ENCODE assay signal across 13 cellular contexts in genomic region chr7:3439333-3440030, GRCh38.
DNase-seq lines count a peak whose midpoint lies in the region; ATAC-seq and TF ChIP-seq lines count a peak whose summit lies in the region.
"Had no signal": no experiment of that assay in that cellular context is flagged by ENCODE, and none has a peak within 500 bp of the region (broad histone marks: within the 10 kb centered on the region; RNA-seq: fewer than 3 reads in every experiment).

No MANE protein-coding gene starts in this region.

- no peak overlapping the region for H3K27ac ChIP-seq in right cardiac atrium (ENCODE audit: low read length)
- no peak overlapping the region for H3K27ac ChIP-seq in foreskin keratinocyte
- no peak overlapping the region for H3K27ac ChIP-seq in upper lobe of right lung
- H3K27ac ChIP-seq: coronary artery had no signal

- H3K4me1 ChIP-seq in right cardiac atrium (ENCODE audit: control insufficient read depth, insufficient read depth, low read length) (peaks cover 2% of the 10 kb centered on the region), adipocyte (ENCODE audit: control insufficient read depth, insufficient read depth, low read length) (peaks cover 12% of the 10 kb centered on the region), foreskin keratinocyte (peaks cover 23% of the 10 kb centered on the region), upper lobe of right lung (peaks cover 3% of the 10 kb centered on the region)

- intact Hi-C loops in Right ventricle myocardium inferior (cut with DNase I) (no loop called here), right cardiac atrium (cut with DNase I) (no loop called here), upper lobe of right lung (cut with DNase I) (no loop called here)

- 74% methylated on average over 3 of the region's 3 CpGs for WGBS in right cardiac atrium

- ATAC-seq in Right ventricle myocardium inferior (peak; percentile 59), right cardiac atrium (no peak), foreskin keratinocyte (peak; percentile 96), upper lobe of right lung (peak; percentile 60)
- ATAC-seq: activated T-cell treated with anti-CD3 and anti-CD28 coated beads, Interleukin-2, amount 50 U/mL, for 72 hours; natural killer cell; stimulated activated naive CD8-positive, alpha-beta T cell treated with anti-CD3 and anti-CD28 coated beads, Interleukin-15, amount 100 ng/mL, for 72 hours had no signal

- H3K4me3 ChIP-seq in right cardiac atrium (ENCODE audit: low read length) = no peak overlapping the region
- H3K4me3 ChIP-seq in adipocyte (ENCODE audit: low read length) = peak overlapping the region; percentile 49
- no peak overlapping the region for H3K4me3 ChIP-seq in upper lobe of right lung
- H3K4me3 ChIP-seq: coronary artery had no signal

- H3K9me3 ChIP-seq in right cardiac atrium (ENCODE audit: control insufficient read depth, low read length) (no peaks in the 10 kb centered on the region), adipocyte (ENCODE audit: control insufficient read depth, low read length) (no peaks in the 10 kb centered on the region), upper lobe of right lung (no peaks in the 10 kb centered on the region)

- H3K27me3 ChIP-seq in right cardiac atrium (ENCODE audit: control insufficient read depth, insufficient read depth) (no peaks in the 10 kb centered on the region), adipocyte (replicated peaks; ENCODE audit: control insufficient read depth, insufficient read depth, low read length) (no peaks in the 10 kb centered on the region), foreskin keratinocyte (no peaks in the 10 kb centered on the region), upper lobe of right lung (no peaks in the 10 kb centered on the region)

- DNase-seq in Right ventricle myocardium inferior (ENCODE audit: missing footprints) = no peak
- no peak for DNase-seq in right cardiac atrium
- peak; percentile 92 for DNase-seq in adipocyte (ENCODE audit: low read depth)
- DNase-seq in foreskin keratinocyte = peak; percentile 80 to 93
- DNase-seq in upper lobe of right lung = no peak
- no peak for DNase-seq in NCI-H2029 treated with DMSO at 0.1 percent for 48 hours (lab: John Stamatoyannopoulos, UW)
- no peak for DNase-seq in NCI-H1417 (lab: John Stamatoyannopoulos, UW)
- DNase-seq in activated gamma-delta T cell treated with Interleukin-2 at 50 U/mL for 16 hours = no peak
- DNase-seq: activated T-cell treated with anti-CD3 and anti-CD28 coated beads, Interleukin-2, amount 50 U/mL, for 72 hours; natural killer cell; NCI-H146; stimulated activated naive CD8-positive, alpha-beta T cell treated with anti-CD3 and anti-CD28 coated beads, Interleukin-15, amount 100 ng/mL, for 72 hours had no signal

- H3K9ac ChIP-seq in adipocyte (ENCODE audit: low read length) = no peak overlapping the region

- no peak for TF ChIP-seq CTCF in foreskin keratinocyte (conservative IDR thresholded peaks at IDR 0.05)
- TF ChIP-seq CTCF in upper lobe of right lung (IDR thresholded peaks at IDR 0.05) = no peak

- H3K36me3 ChIP-seq in adipocyte (ENCODE audit: control insufficient read depth, insufficient read depth, low read length, severe bottlenecking) (no peaks in the 10 kb centered on the region), upper lobe of right lung (no peaks in the 10 kb centered on the region)

Comparison
In these comparisons a context has a peak if more than half of its experiments do, and no peak if none do; other contexts are left out.
1. ATAC-seq: peak in Right ventricle myocardium inferior (single experiment), foreskin keratinocyte (single experiment) and upper lobe of right lung (single experiment); none in right cardiac atrium (0 of 2).
2. DNase-seq: peak in adipocyte (single experiment) and foreskin keratinocyte (2 of 2); none in Right ventricle myocardium inferior (single experiment), right cardiac atrium (0 of 3), upper lobe of right lung (single experiment), NCI-H2029 treated with DMSO at 0.1 percent for 48 hours (single experiment), NCI-H1417 (0 of 3) and activated gamma-delta T cell treated with Interleukin-2 at 50 U/mL for 16 hours (single experiment).